Comparison of ENCODE assay signal across 21 cellular contexts in the genomic region with DNA sequence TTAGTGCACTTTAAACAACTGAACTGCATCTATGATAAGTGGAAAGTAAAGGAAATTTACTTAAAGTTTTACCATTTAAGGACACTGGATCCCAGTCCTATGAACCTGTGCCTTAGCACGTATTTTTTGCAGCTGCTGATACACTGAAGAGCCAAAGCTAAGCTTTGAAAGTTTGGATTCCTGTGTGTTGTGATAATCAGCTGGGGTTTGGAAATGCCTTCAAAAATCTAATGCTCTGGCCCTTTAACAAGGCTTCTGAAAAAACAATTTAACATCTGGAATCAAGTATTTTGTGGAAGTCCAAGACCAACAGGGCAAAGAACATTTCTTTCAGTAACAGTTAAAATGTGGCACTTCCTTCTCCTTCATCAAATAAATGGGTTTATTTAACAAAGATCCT. TPM values are rescaled to one million over a fixed set of nuclear protein-coding genes. Genes with fewer than 3 reads are reported as not detected.
"Had no signal": no experiment of that assay in that cellular context is flagged by ENCODE, and none has a peak within 500 bp of the region (broad histone marks: within the 10 kb centered on the region; RNA-seq: fewer than 3 reads in every experiment).

No MANE protein-coding gene starts in this region.

- ATAC-seq: activated naive CD4-positive, alpha-beta T cell treated with anti-CD3 and anti-CD28 coated beads, Interleukin-2, amount 50 U/mL, for 72 hours; activated T-helper 17 cell treated with anti-CD3 and anti-CD28 coated beads, Interleukin-2, amount 50 U/mL, for 72 hours; left colon; lower lobe of right lung; naive thymus-derived CD4-positive, alpha-beta T cell; T-cell had no signal

- H3K27ac ChIP-seq: adrenal gland, brain microvascular endothelial cell, coronary artery, lower lobe of right lung, testis, uterus, WERI-Rb-1 had no signal

- H3K9me3 ChIP-seq: adrenal gland, ascending aorta, heart right ventricle, lower lobe of right lung, testis, uterus had no signal

- H3K27me3 ChIP-seq: adrenal gland, ascending aorta, brain microvascular endothelial cell, heart right ventricle, testis, uterus had no signal

- H3K4me1 ChIP-seq: adrenal gland, lower lobe of right lung, uterus had no signal

- DNase-seq: activated CD4-positive, alpha-beta T cell treated with anti-CD3 and anti-CD28 coated beads for 1 hour; activated T-cell treated with anti-CD3 and anti-CD28 coated beads, Interleukin-2, amount 50 U/mL, for 1 hour; adrenal gland; brain microvascular endothelial cell; central memory CD4-positive, alpha-beta T cell; heart right ventricle; left colon; lower lobe of right lung; naive thymus-derived CD4-positive, alpha-beta T cell; occipital lobe; stimulated activated CD4-positive, alpha-beta T cell treated with anti-CD3 and anti-CD28 coated beads, Interleukin-4, amount 100 ng/mL, for 1 hour; stimulated activated naive CD4-positive, alpha-beta T cell; T-cell; testis; trophoblast cell; uterus; WERI-Rb-1 had no signal

- H3K36me3 ChIP-seq: adrenal gland, ascending aorta, brain microvascular endothelial cell, heart right ventricle, lower lobe of right lung, uterus, WERI-Rb-1 had no signal

- H3K4me3 ChIP-seq: adrenal gland, ascending aorta, coronary artery, heart right ventricle, lower lobe of right lung, testis, uterus had no signal

RNA-seq across cellular contexts. Expression of gene DDAH1, which starts 51.8 kb away (rescaled TPM):
- total RNA-seq: activated naive CD4-positive, alpha-beta T cell treated with anti-CD3 and anti-CD28 coated beads, Interleukin-2, amount 50 U/mL, for 72 hours had no signal
- polyA plus RNA-seq: naive thymus-derived CD4-positive, alpha-beta T cell had no signal
